ENCODE assay signal across 15 cellular contexts in the genomic region with DNA sequence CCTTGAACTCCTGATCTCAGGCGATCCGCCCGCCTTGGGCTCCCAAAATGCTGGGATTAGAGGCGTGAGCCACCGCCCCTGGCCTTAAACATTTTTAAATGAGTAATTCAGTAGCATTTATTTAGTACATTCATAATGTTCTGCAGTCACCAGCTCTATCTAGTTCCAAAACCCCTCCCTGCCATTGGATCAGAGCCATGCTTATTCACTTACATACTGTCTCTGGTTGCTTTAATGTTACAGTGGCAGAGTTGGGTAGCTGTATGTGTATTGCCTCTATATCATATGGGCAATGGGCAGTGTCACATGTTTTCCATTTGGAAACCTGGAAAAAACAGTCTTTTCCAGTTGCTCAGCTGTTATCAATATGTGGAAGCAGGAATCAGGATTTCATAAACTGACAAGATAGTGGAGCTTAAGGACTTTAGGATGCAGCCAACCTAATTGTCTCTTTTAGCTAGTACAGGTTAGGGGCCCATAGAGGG. TPM values are rescaled to one million over a fixed set of nuclear protein-coding genes. Genes with fewer than 3 reads are reported as not detected.
DNase-seq lines count a peak whose midpoint lies in the region; ATAC-seq, FAIRE-seq and TF ChIP-seq lines count a peak whose summit lies in the region.
"Had no signal": no experiment of that assay in that cellular context is flagged by ENCODE, and none has a peak within 500 bp of the region (broad histone marks: within the 10 kb centered on the region; RNA-seq: fewer than 3 reads in every experiment).

No MANE protein-coding gene starts in this region.

- DNase-seq in DMS53 (lab: John Stamatoyannopoulos, UW) (peak; percentile 66), DMS53 treated with DMSO at 0.1 percent for 48 hours (lab: John Stamatoyannopoulos, UW; ENCODE audit: unreplicated experiment) (no peak), adrenal gland (peak in 5 of 7 donors; percentile 36 to 66 (median 44)), small intestine (no peak), nucleus accumbens (lab: John Stamatoyannopoulos, UW) (no peak), NCI-H2081 treated with DMSO at 0.1 percent for 48 hours (lab: John Stamatoyannopoulos, UW) (no peak)
- DNase-seq: activated T-cell treated with anti-CD3 and anti-CD28 coated beads, Interleukin-2, amount 50 U/mL, for 4 hours; DND-41; lower lobe of right lung; MV-4-11; NCI-H526; SJCRH30 had no signal

- FAIRE-seq in small intestine (lab: Jason Lieb, UNC), result no peak
- FAIRE-seq: A204.1 had no signal

- 26 to 48% (median 36%) methylated on average over 5 of the region's 5 CpGs for WGBS in adrenal gland, 4 donors
- 55 to 59% methylated on average over 4 to 5 of the region's 5 CpGs for WGBS in gastroesophageal sphincter (ENCODE audit: low coverage in 1 of 2), 2 donors
- WGBS in small intestine, 3 donors, result 83 to 86% (median 84%) methylated on average over 5 of the region's 5 CpGs

- ATAC-seq in gastroesophageal sphincter (peak; percentile 35), GM19452 (IDR thresholded peaks at IDR 0.05; ENCODE audit: unreplicated experiment) (no peak)
- ATAC-seq: activated T-cell treated with anti-CD3 and anti-CD28 coated beads, Interleukin-2, amount 50 U/mL, for 4 hours had no signal

- TF ChIP-seq CTCF in adrenal gland (IDR thresholded peaks at IDR 0.05) (peak in 1 of 6 experiments; percentile 10), gastroesophageal sphincter (IDR thresholded peaks at IDR 0.05) (no peak)

- no peak for TF ChIP-seq POLR2A in adrenal gland (IDR thresholded peaks at IDR 0.05)
- no peak for TF ChIP-seq POLR2A in gastroesophageal sphincter (IDR thresholded peaks at IDR 0.05)

- H3K9me3 ChIP-seq in adrenal gland (replicated peaks in 1 of 3) (no peaks in the 10 kb centered on the region), gastroesophageal sphincter (no peaks in the 10 kb centered on the region), small intestine (ENCODE audit: control insufficient read depth, low read depth) (no peaks in the 10 kb centered on the region)
- H3K9me3 ChIP-seq: lower lobe of right lung, SJCRH30 had no signal

- TF ChIP-seq EP300 in gastroesophageal sphincter (IDR thresholded peaks at IDR 0.05), result no peak

- H3K27me3 ChIP-seq in adrenal gland (no peaks in the 10 kb centered on the region), gastroesophageal sphincter (no peaks in the 10 kb centered on the region), small intestine (ENCODE audit: control insufficient read depth in 2 of 2, insufficient read depth in 2 of 2, low read length in 2 of 2) (no peaks in the 10 kb centered on the region)
- H3K27me3 ChIP-seq: SJCRH30 had no signal

- intact Hi-C loops in adrenal gland (cut with DNase I), result loop anchor here in 1 of 2 donors (10.0 kb wide), 1 partner anchor 71 kb away; no protein-coding TSS in a partner anchor

- H3K4me1 ChIP-seq in adrenal gland (replicated peaks in 1 of 2) (peaks cover 9 to 36% of the 10 kb centered on the region in 2 donors), gastroesophageal sphincter (peaks cover 0 to 11% (median 0%) of the 10 kb centered on the region in 3 donors), small intestine (ENCODE audit: control insufficient read depth in 2 of 2, insufficient read depth in 1 of 2, low read depth in 1 of 2, low read length in 1 of 2) (peaks cover 2% of the 10 kb centered on the region in 2 donors)

- H3K27ac ChIP-seq in adrenal gland (peak overlapping the region; percentile 47 to 84 (median 60)), gastroesophageal sphincter (peak overlapping the region in 3 of 4 donors; percentile 54 to 68 (median 59)), small intestine (ENCODE audit: low read depth in 1 of 2, low read length in 1 of 2) (peak overlapping the region; percentile 27 to 68)
- H3K27ac ChIP-seq: lower lobe of right lung, SJCRH30 had no signal

- H3K4me3 ChIP-seq in adrenal gland (no peak overlapping the region), gastroesophageal sphincter (no peak overlapping the region), small intestine (ENCODE audit: low read depth in 1 of 2, low read length in 2 of 2) (no peak overlapping the region)
- H3K4me3 ChIP-seq: lower lobe of right lung, SJCRH30 had no signal

- no peaks in the 10 kb centered on the region for H3K36me3 ChIP-seq in adrenal gland (replicated peaks in 1 of 2)
- H3K36me3 ChIP-seq in gastroesophageal sphincter, result peaks cover 0 to 56% of the 10 kb centered on the region in 2 donors
- peaks cover 0 to 3% of the 10 kb centered on the region in 2 donors for H3K36me3 ChIP-seq in small intestine (ENCODE audit: control insufficient read depth in 2 of 2, insufficient read depth in 2 of 2, low read length in 2 of 2)

RNA-seq across cellular contexts. Expression of gene COA4, which starts 10.5 kb away (rescaled TPM):
- total RNA-seq in adrenal gland (100 to 1,000 TPM; 103 to 181 (median 132) TPM), gastroesophageal sphincter (10 to 100 TPM; 37.8 to 74.2 (median 58.7) TPM)
- polyA plus RNA-seq in adrenal gland (100 to 1,000 TPM in 2 of 3 donors, 10 to 100 TPM in 1; 82.3 to 251 (median 114) TPM), small intestine (100 to 1,000 TPM; 115 to 131 (median 123) TPM)

RNA-seq across cellular contexts. Expression of gene PAAF1, which starts 10.7 kb away (rescaled TPM):
- 10 to 100 TPM; 14.2 to 38.2 (median 29.1) TPM for total RNA-seq in adrenal gland
- 10 to 100 TPM; 24.8 to 55.9 (median 25.1) TPM for polyA plus RNA-seq in adrenal gland
- total RNA-seq in gastroesophageal sphincter, result 10 to 100 TPM; 16.2 to 30.2 (median 17.8) TPM
- polyA plus RNA-seq in small intestine, result 10 to 100 TPM in 2 of 3 donors, 1 to 10 TPM in 1; 9.2 to 14.1 (median 13.2) TPM

Comparison
In these comparisons a context has a peak if more than half of its experiments do, and no peak if none do; other contexts are left out.
1. DNase-seq: peak in DMS53 (single experiment) and adrenal gland (5 of 7); none in DMS53 treated with DMSO at 0.1 percent for 48 hours (single experiment), small intestine (single experiment), nucleus accumbens (0 of 56) and NCI-H2081 treated with DMSO at 0.1 percent for 48 hours (single experiment).
2. Peak in every context shown above with its lines, with median percentiles within 50 percentile points of each other: H3K27ac ChIP-seq.